ENCODE assay signal across 8 cellular contexts in genomic region chr17:58577696-58578095, GRCh38.
DNase-seq lines count a peak whose midpoint lies in the region; ATAC-seq and TF ChIP-seq lines count a peak whose summit lies in the region.

No MANE protein-coding gene starts in this region.

- H3K36me3 ChIP-seq in H7 (replicated peaks; ENCODE audit: control insufficient read depth, insufficient read depth, low read length) = no peaks in the 10 kb centered on the region
- H3K36me3 ChIP-seq in OCI-LY1 (ENCODE audit: insufficient read depth, low read length) = no peaks in the 10 kb centered on the region
- no peaks in the 10 kb centered on the region for H3K36me3 ChIP-seq in ovary
- H3K36me3 ChIP-seq in upper lobe of left lung = no peaks in the 10 kb centered on the region

- TF ChIP-seq EP300 in ovary (IDR thresholded peaks at IDR 0.05) (no peak), upper lobe of left lung (IDR thresholded peaks at IDR 0.05) (no peak)

- no peaks in the 10 kb centered on the region for H3K9me2 ChIP-seq in OCI-LY1 (ENCODE audit: low read depth, low read length)

- H3K27me3 ChIP-seq in H7 (ENCODE audit: control insufficient read depth, insufficient read depth, low read length) (no peaks in the 10 kb centered on the region), OCI-LY1 (ENCODE audit: insufficient read depth, low read length) (no peaks in the 10 kb centered on the region; the same call in 1 of the 2 replicates), ovary (no peaks in the 10 kb centered on the region), upper lobe of left lung (no peaks in the 10 kb centered on the region)

- 6 to 12% (median 6%) methylated on average over 7 of the region's 7 CpGs for WGBS in ovary, 3 donors
- WGBS in upper lobe of left lung, 2 donors = 16 to 24% methylated on average over 7 of the region's 7 CpGs

- no peaks in the 10 kb centered on the region for H3F3A ChIP-seq in OCI-LY1 (ENCODE audit: insufficient read depth, low read length)

- no peaks in the 10 kb centered on the region for H4K20me1 ChIP-seq in OCI-LY1 (ENCODE audit: insufficient read depth, low read length)

- H3K4me3 ChIP-seq in H7 (ENCODE audit: insufficient read depth, low read depth, low read length) (no peak overlapping the region), OCI-LY1 (ENCODE audit: low read depth, low read length, poor library complexity, severe bottlenecking) (no peak overlapping the region), fibroblast of the aortic adventitia (ENCODE audit: low read depth, low read length) (no peak overlapping the region), ovary (no peak overlapping the region), upper lobe of left lung (no peak overlapping the region)

- DNase-seq in AG20443 (ENCODE audit: low spot score) = peak; percentile 57
- DNase-seq in H7 = peak; percentile 52
- peak; percentile 49 to 56 for DNase-seq in activated T-cell treated with anti-CD3 and anti-CD28 coated beads, Interleukin-2, amount 50 U/mL, for 48 hours
- peak; percentile 54 for DNase-seq in fibroblast of the aortic adventitia (ENCODE audit: low read depth)
- DNase-seq in ovary = peak; percentile 11 to 49 (median 39)
- peak in 1 of 2 donors; percentile 26 for DNase-seq in upper lobe of left lung

- peak; percentile 77 for TF ChIP-seq CTCF in OCI-LY1 (IDR thresholded peaks at IDR 0.05; ENCODE audit: low read length)
- peak; percentile 67 for TF ChIP-seq CTCF in fibroblast of the aortic adventitia (IDR thresholded peaks at IDR 0.05; ENCODE audit: insufficient read depth, low read length)
- TF ChIP-seq CTCF in ovary (IDR thresholded peaks at IDR 0.05) = no peak
- peak; percentile 25 to 63 (median 37) for TF ChIP-seq CTCF in upper lobe of left lung (IDR thresholded peaks at IDR 0.05)

- H3K79me2 ChIP-seq in OCI-LY1 (ENCODE audit: insufficient read depth, low read length) = no peaks in the 10 kb centered on the region

- no peak overlapping the region for H3K4me2 ChIP-seq in OCI-LY1 (ENCODE audit: low read length)

- no peak for ATAC-seq in upper lobe of left lung (ENCODE audit: low FRiP score in 2 of 2)
- ATAC-seq in HG02610 (IDR thresholded peaks at IDR 0.05; ENCODE audit: unreplicated experiment) = no peak

- H3K9me3 ChIP-seq in OCI-LY1 (ENCODE audit: low read length) (no peaks in the 10 kb centered on the region), ovary (no peaks in the 10 kb centered on the region), upper lobe of left lung (no peaks in the 10 kb centered on the region)

- intact Hi-C loops in ovary (cut with DNase I) = no loop called here

- H2AFZ ChIP-seq in OCI-LY1 (ENCODE audit: low read length) = no peak overlapping the region

- H3K27ac ChIP-seq in OCI-LY1 (ENCODE audit: low read depth, low read length, poor library complexity, severe bottlenecking) = no peak overlapping the region
- no peak overlapping the region for H3K27ac ChIP-seq in ovary
- H3K27ac ChIP-seq in upper lobe of left lung = no peak overlapping the region

- TF ChIP-seq POLR2A in ovary (IDR thresholded peaks at IDR 0.05) (no peak), upper lobe of left lung (IDR thresholded peaks at IDR 0.05) (no peak)

- H3K4me1 ChIP-seq in OCI-LY1 (ENCODE audit: insufficient read depth, low read length, severe bottlenecking) (no peaks in the 10 kb centered on the region), ovary (ENCODE audit: insufficient read depth) (no peaks in the 10 kb centered on the region), upper lobe of left lung (no peaks in the 10 kb centered on the region)

- no peak overlapping the region for H3K9ac ChIP-seq in OCI-LY1 (ENCODE audit: low read length)

Comparison
In these comparisons a context has a peak if more than half of its experiments do, and no peak if none do; other contexts are left out.
1. CTCF ChIP-seq: peak in OCI-LY1 (single experiment), fibroblast of the aortic adventitia (single experiment) and upper lobe of left lung (6 of 6); none in ovary (0 of 3).